9 cellular contexts compared by ENCODE assay signal in the genomic region with DNA sequence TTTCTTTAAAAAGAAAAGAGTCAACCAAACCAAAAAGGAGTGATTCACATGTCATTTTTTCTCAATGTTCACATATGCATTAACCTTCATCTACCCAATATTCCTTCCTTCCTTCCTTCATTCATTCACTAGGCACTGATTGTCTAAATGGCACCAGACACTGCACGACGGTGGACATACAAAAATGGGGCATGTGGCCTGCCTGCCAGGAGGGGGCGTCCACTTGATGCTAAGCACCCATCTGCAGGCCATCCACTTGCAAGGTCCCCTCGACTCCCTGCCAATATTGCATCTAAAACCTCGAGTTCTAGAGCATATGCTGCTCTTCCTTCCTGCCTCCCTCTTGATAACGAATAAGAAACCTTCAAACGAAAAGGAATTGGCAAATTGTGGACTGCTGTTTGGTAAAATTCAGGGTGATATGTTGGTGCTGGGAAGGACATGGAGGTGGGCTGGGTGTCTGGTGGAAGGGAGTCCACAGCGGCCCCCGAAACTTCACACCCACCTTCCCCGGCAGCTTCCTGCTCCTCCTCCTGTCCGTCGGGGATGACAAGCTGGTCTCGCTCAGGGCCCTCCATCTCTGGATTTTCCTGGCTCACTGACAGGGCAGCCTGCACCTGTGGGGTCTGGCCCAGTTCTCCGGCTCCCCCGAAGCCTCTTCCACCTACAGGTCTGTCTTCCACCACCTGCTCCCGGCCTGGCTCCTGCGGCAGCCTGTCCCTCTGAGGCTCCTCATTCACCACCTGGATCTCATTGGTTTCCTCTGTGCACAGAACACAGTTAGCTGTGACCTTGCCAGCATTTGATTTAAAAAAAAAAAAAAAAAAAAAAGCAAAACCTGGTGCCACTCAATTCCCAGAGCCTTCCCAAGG.
DNase-seq lines count a peak whose midpoint lies in the region; ATAC-seq and TF ChIP-seq lines count a peak whose summit lies in the region.
"Had no signal": no experiment of that assay in that cellular context is flagged by ENCODE, and none has a peak within 500 bp of the region (broad histone marks: within the 10 kb centered on the region; RNA-seq: fewer than 3 reads in every experiment).

No MANE protein-coding gene starts in this region.

- in situ Hi-C loops in GM13976 (cut with MboI; ENCODE audit: low sequenced_read_pairs, unreplicated experiment) = no loop called here

- peaks cover 3% of the 10 kb centered on the region for H3K9me3 Mint-ChIP-seq in progenitor cell of endocrine pancreas (ENCODE audit: low read depth)
- H3K9me3 Mint-ChIP-seq: stimulated activated naive CD8-positive, alpha-beta T cell treated with anti-CD3 and anti-CD28 coated beads, Interleukin-15, amount 100 ng/mL, for 72 hours had no signal

- TF ChIP-seq CTCF in AG09319 (IDR thresholded peaks at IDR 0.05; ENCODE audit: low read depth, low read length) (peak; percentile 44), GM13976 (IDR thresholded peaks at IDR 0.05; ENCODE audit: borderline replicate concordance, control extremely low read depth, extremely low read depth, insufficient read depth, missing control alignments) (peak; percentile 22), progenitor cell of endocrine pancreas (IDR thresholded peaks at IDR 0.05; ENCODE audit: unreplicated experiment) (peak; percentile 66)

- no peaks in the 10 kb centered on the region for H3K27me3 Mint-ChIP-seq in progenitor cell of endocrine pancreas
- H3K27me3 Mint-ChIP-seq: stimulated activated naive CD8-positive, alpha-beta T cell treated with anti-CD3 and anti-CD28 coated beads, Interleukin-15, amount 100 ng/mL, for 72 hours had no signal

- no peak overlapping the region for H3K27ac Mint-ChIP-seq in progenitor cell of endocrine pancreas

- H3K4me1 Mint-ChIP-seq in progenitor cell of endocrine pancreas (ENCODE audit: low read depth) = peaks cover 6% of the 10 kb centered on the region
- H3K4me1 Mint-ChIP-seq: stimulated activated naive CD8-positive, alpha-beta T cell treated with anti-CD3 and anti-CD28 coated beads, Interleukin-15, amount 100 ng/mL, for 72 hours had no signal

- H3K36me3 Mint-ChIP-seq in progenitor cell of endocrine pancreas (ENCODE audit: insufficient read depth) = peaks cover 53% of the 10 kb centered on the region

- DNase-seq in AG09319 (ENCODE audit: extremely low read depth, low read depth) (no peak), GM13976 (ENCODE audit: low spot score) (peak; percentile 76), NCI-H226 (peak; percentile 29), cerebellum (ENCODE audit: low spot score) (peak; percentile 82), progenitor cell of endocrine pancreas (ENCODE audit: low spot score, unreplicated experiment) (no peak)
- no peak for DNase-seq in activated CD4-positive, alpha-beta T cell treated with anti-CD3 and anti-CD28 coated beads for 1 hour

- H3K4me3 Mint-ChIP-seq in progenitor cell of endocrine pancreas (ENCODE audit: low read depth) = no peak overlapping the region
- H3K4me3 Mint-ChIP-seq: stimulated activated naive CD8-positive, alpha-beta T cell treated with anti-CD3 and anti-CD28 coated beads, Interleukin-15, amount 100 ng/mL, for 72 hours had no signal

- ATAC-seq in GM21786 (IDR thresholded peaks at IDR 0.05; ENCODE audit: unreplicated experiment) = no peak
- ATAC-seq in HG03521 (IDR thresholded peaks at IDR 0.05; ENCODE audit: unreplicated experiment) = no peak
- ATAC-seq: stimulated activated naive CD8-positive, alpha-beta T cell treated with anti-CD3 and anti-CD28 coated beads, Interleukin-15, amount 100 ng/mL, for 72 hours had no signal

Comparison
In these comparisons a context has a peak if more than half of its experiments do, and no peak if none do; other contexts are left out.
1. DNase-seq: peak in GM13976 (single experiment), NCI-H226 (single experiment) and cerebellum (single experiment); none in AG09319 (single experiment), progenitor cell of endocrine pancreas (single experiment) and activated CD4-positive, alpha-beta T cell treated with anti-CD3 and anti-CD28 coated beads for 1 hour (single experiment).
2. Peak in every context shown above with its lines, with median percentiles within 50 percentile points of each other: CTCF ChIP-seq.